ENCODE assay signal across 8 cellular contexts in genomic region chr1:178870944-178871343, GRCh38. TPM values are rescaled to one million over a fixed set of nuclear protein-coding genes. Genes with fewer than 3 reads are reported as not detected.
DNase-seq lines count a peak whose midpoint lies in the region; ATAC-seq and TF ChIP-seq lines count a peak whose summit lies in the region.

ANGPTL1 (minus strand) TSS chr1:178871077; CDS start chr1:178865776, 5,301 bp downstream.

- H3K4me3 ChIP-seq in gastroesophageal sphincter (peak within 1 kb of the TSS; percentile 48 to 88), neuronal stem cell (ENCODE audit: low read length in 2 of 2) (no peak within 1 kb of the TSS), vagina (peak within 1 kb of the TSS; percentile 27 to 36), OCI-LY7 (ENCODE audit: low read depth, low read length, poor library complexity, severe bottlenecking) (no peak within 1 kb of the TSS)

- CTCF ChIA-PET in OCI-LY7 (lab: Charles Lee; ENCODE audit: unreplicated experiment) = no interaction called here

- no peak for TF ChIP-seq EP300 in gastroesophageal sphincter (IDR thresholded peaks at IDR 0.05)

- POLR2A ChIA-PET in OCI-LY7 (lab: Charles Lee) = interaction anchor here (0.6 to 6.8 kb wide), 3 partner anchors 9 to 499 kb away, joined by 4 to 53 read pairs (median 5); no protein-coding TSS in a partner anchor

- no peaks in the 10 kb centered on the region for H3K9me3 ChIP-seq in gastroesophageal sphincter
- H3K9me3 ChIP-seq in neuronal stem cell (replicated peaks in 1 of 2; ENCODE audit: control insufficient read depth in 2 of 2, insufficient read depth in 1 of 2, low read depth in 1 of 2, low read length in 2 of 2) = no peaks in the 10 kb centered on the region
- no peaks in the 10 kb centered on the region for H3K9me3 ChIP-seq in vagina
- H3K9me3 ChIP-seq in OCI-LY7 (ENCODE audit: low read length) = no peaks in the 10 kb centered on the region

- H2BK15ac ChIP-seq in neuronal stem cell (ENCODE audit: low read length) = no peak within 1 kb of the TSS

- no peak within 1 kb of the TSS for H3K14ac ChIP-seq in neuronal stem cell (ENCODE audit: low read length)

- intact Hi-C loops in vagina (cut with DNase I) = no loop called here
- intact Hi-C loops in OCI-LY7 (cut with micrococcal nuclease; ENCODE audit: unreplicated experiment) = no loop called here

- whole genome bisulfite sequencing in gastroesophageal sphincter (ENCODE audit: low coverage in 1 of 2), 2 donors = 8 to 21% methylated on average over 4 of the region's 4 CpGs
- WGBS in neuronal stem cell (ENCODE audit: extremely low coverage in 2 of 2, insufficient read length in 2 of 2, insufficient replicate concordance in 1 of 2), 2 donors = no CpG with 5 or more reads among the region's 4 CpGs

- no TSS peak for BruUV-seq in OCI-LY7 (replicated peaks; lab: Mats Ljungman, UMichigan)

- no peak within 1 kb of the TSS for H4K8ac ChIP-seq in neuronal stem cell (ENCODE audit: low read depth, low read length)

- no peaks in the 10 kb centered on the region for H3K9me2 ChIP-seq in OCI-LY7 (ENCODE audit: insufficient read depth, low read length)

- H3K4me2 ChIP-seq in neuronal stem cell (ENCODE audit: insufficient read depth, low read length, poor library complexity, severe bottlenecking) = no peak within 1 kb of the TSS
- no peak within 1 kb of the TSS for H3K4me2 ChIP-seq in OCI-LY7 (ENCODE audit: low read length)

- H3K79me2 ChIP-seq in OCI-LY7 (ENCODE audit: insufficient read depth, low read depth, low read length) = no peaks in the 10 kb centered on the region

- H2AFZ ChIP-seq in neuronal stem cell (ENCODE audit: low read length) = no peak within 1 kb of the TSS
- no peak within 1 kb of the TSS for H2AFZ ChIP-seq in OCI-LY7 (ENCODE audit: low read length)

- H4K20me1 ChIP-seq in OCI-LY7 (ENCODE audit: insufficient read depth, low read length) = no peaks in the 10 kb centered on the region

- H2BK5ac ChIP-seq in neuronal stem cell (ENCODE audit: low read length) = no peak within 1 kb of the TSS

- no peak within 1 kb of the TSS for H2BK120ac ChIP-seq in neuronal stem cell (ENCODE audit: low read depth, low read length)

- no peaks in the 10 kb centered on the region for H3K27me3 ChIP-seq in gastroesophageal sphincter
- no peaks in the 10 kb centered on the region for H3K27me3 ChIP-seq in neuronal stem cell (ENCODE audit: control insufficient read depth in 3 of 3, insufficient read depth in 3 of 3, low read depth in 1 of 3, low read length in 3 of 3)
- no peaks in the 10 kb centered on the region for H3K27me3 ChIP-seq in vagina

- no peak within 1 kb of the TSS for H2AK5ac ChIP-seq in neuronal stem cell (ENCODE audit: low read depth, low read length)

- H3K79me1 ChIP-seq in neuronal stem cell (ENCODE audit: low read depth, low read length) = no peaks in the 10 kb centered on the region

- peak; percentile 47 for ATAC-seq in gastroesophageal sphincter

- TF ChIP-seq CTCF in gastroesophageal sphincter (IDR thresholded peaks at IDR 0.05) (peak in 1 of 4 experiments; percentile 5), vagina (IDR thresholded peaks at IDR 0.05) (no peak), OCI-LY7 (conservative IDR thresholded peaks at IDR 0.05; ENCODE audit: low read length) (no peak)

- H3K36me3 ChIP-seq in gastroesophageal sphincter (no peaks in the 10 kb centered on the region), neuronal stem cell (replicated peaks in 1 of 2; ENCODE audit: control insufficient read depth in 2 of 2, insufficient read depth in 2 of 2, low read length in 2 of 2) (no peaks in the 10 kb centered on the region), vagina (no peaks in the 10 kb centered on the region), OCI-LY7 (ENCODE audit: insufficient read depth, low read length) (peaks cover 32% of the 10 kb centered on the region; the same call in 1 of the 2 replicates)

- no peak within 1 kb of the TSS for H4K91ac ChIP-seq in neuronal stem cell (ENCODE audit: low read depth, low read length, poor library complexity)

- H3K4ac ChIP-seq in neuronal stem cell (ENCODE audit: low read length) = no peak within 1 kb of the TSS

- H3K18ac ChIP-seq in neuronal stem cell (ENCODE audit: low read length) = no peak within 1 kb of the TSS

- peaks cover 2 to 35% (median 5%) of the 10 kb centered on the region in 3 donors for H3K4me1 ChIP-seq in gastroesophageal sphincter
- peaks cover 4 to 13% of the 10 kb centered on the region in 2 donors for H3K4me1 ChIP-seq in neuronal stem cell (ENCODE audit: control insufficient read depth in 2 of 2, insufficient read depth in 1 of 2, low read depth in 1 of 2, low read length in 2 of 2)
- H3K4me1 ChIP-seq in vagina = peaks cover 11% of the 10 kb centered on the region
- no peaks in the 10 kb centered on the region for H3K4me1 ChIP-seq in OCI-LY7 (ENCODE audit: insufficient read depth, low read length, poor library complexity, severe bottlenecking)

- DNase-seq in NCI-H2171 treated with DMSO at 0.1 percent for 48 hours (lab: John Stamatoyannopoulos, UW) (peak; percentile 20), NCI-H2171 (lab: John Stamatoyannopoulos, UW) (no peak), neuronal stem cell (ENCODE audit: low spot score) (peak; percentile 45), vagina (ENCODE audit: extremely low spot score in 2 of 2) (no peak), OCI-LY7 (ENCODE audit: low spot score) (no peak), activated gamma-delta T cell treated with Interleukin-2 at 50 U/mL for 16 hours (no peak)
- DNase-seq in activated CD4-positive, alpha-beta T cell treated with anti-CD3 and anti-CD28 coated beads, Interleukin-2, amount 50 U/mL, for 4 hours = no peak

- H3K27ac ChIP-seq in gastroesophageal sphincter (peak within 1 kb of the TSS; percentile 75 to 96 (median 78)), neuronal stem cell (replicated peaks; ENCODE audit: low read length) (peak within 1 kb of the TSS; percentile 27), vagina (peak within 1 kb of the TSS; percentile 45), OCI-LY7 (ENCODE audit: low read depth, low read length, poor library complexity, severe bottlenecking) (no peak within 1 kb of the TSS)

- TF ChIP-seq POLR2A in gastroesophageal sphincter (IDR thresholded peaks at IDR 0.05) = no peak
- no peak for TF ChIP-seq POLR2A in vagina (IDR thresholded peaks at IDR 0.05)

- H3K23ac ChIP-seq in neuronal stem cell (ENCODE audit: low read depth, low read length, poor library complexity) = no peak within 1 kb of the TSS

- H2BK12ac ChIP-seq in neuronal stem cell (ENCODE audit: low read length) = no peak within 1 kb of the TSS

- no peak within 1 kb of the TSS for H3K9ac ChIP-seq in neuronal stem cell (ENCODE audit: low read depth, low read length, poor library complexity)

RNA-seq across cellular contexts. Expression of gene ANGPTL1, which starts in this region (rescaled TPM):
- total RNA-seq in gastroesophageal sphincter (100 to 1,000 TPM; 152 to 317 (median 184) TPM), vagina (19.4 TPM), OCI-LY7 (2022) (not detected in 2 replicates)
- 0.03 TPM for polyA plus RNA-seq in neuronal stem cell (2013, experiment 1 of 2)
- 0.03 TPM for polyA plus RNA-seq in neuronal stem cell (2013, experiment 2 of 2)
- total RNA-seq in OCI-LY7 (2014; rRNA removed; shearing (Covaris generic)) = not detected in 2 replicates

Comparison
In these comparisons a context has a peak if more than half of its experiments do, and no peak if none do; other contexts are left out.
1. RNA of gene ANGPTL1 (total RNA-seq): 152 to 317 TPM in gastroesophageal sphincter and 19.4 TPM in vagina (single experiment); not detected in OCI-LY7; every median in the first group is over 10 times any median in the second.
2. DNase-seq: peak in NCI-H2171 treated with DMSO at 0.1 percent for 48 hours (single experiment) and neuronal stem cell (single experiment); none in NCI-H2171 (single experiment), vagina (0 of 2), activated CD4-positive, alpha-beta T cell treated with anti-CD3 and anti-CD28 coated beads, Interleukin-2, amount 50 U/mL, for 4 hours (0 of 2), OCI-LY7 (single experiment) and activated gamma-delta T cell treated with Interleukin-2 at 50 U/mL for 16 hours (single experiment).
3. H3K4me3 ChIP-seq: peak in gastroesophageal sphincter (2 of 2) and vagina (2 of 2); none in neuronal stem cell (0 of 2) and OCI-LY7 (single experiment).